ENCODE assay signal across 12 cellular contexts in genomic region chr19:55389386-55390317, GRCh38. TPM values are rescaled to one million over a fixed set of nuclear protein-coding genes. Genes with fewer than 3 reads are reported as not detected.
DNase-seq lines count a peak whose midpoint lies in the region; ATAC-seq and TF ChIP-seq lines count a peak whose summit lies in the region.
"Had no signal": no experiment of that assay in that cellular context is flagged by ENCODE, and none has a peak within 500 bp of the region (broad histone marks: within the 10 kb centered on the region; RNA-seq: fewer than 3 reads in every experiment).

No MANE protein-coding gene starts in this region.

- RAD21 ChIA-PET in HCT116 (lab: Charles Lee; ENCODE audit: low non-redundant PET in 1 of 2, low total read pairs in 2 of 2, uncharacterized antibody in 2 of 2, unreplicated experiment in 2 of 2), result no interaction called here

- H3K27ac Mint-ChIP-seq in CD8-positive, alpha-beta T cell, result peak overlapping the region; percentile 60
- peak overlapping the region; percentile 72 for H3K27ac Mint-ChIP-seq in activated naive CD8-positive, alpha-beta T cell
- peak overlapping the region in 4 of 6 donors; percentile 72 to 89 (median 74) for H3K27ac Mint-ChIP-seq in naive B cell

- POLR2A ChIA-PET in CD8-positive, alpha-beta T cell (lab: Charles Lee), result interaction anchor here (1.0 to 5.8 kb wide), 4 partner anchors 14 to 130 kb away, joined by 3 to 56 read pairs (median 4); partner anchors contain the start of genes ISOC2, PPP6R1 and UBE2S
- POLR2A ChIA-PET in HCT116 (lab: Charles Lee), result interaction anchor here (1.0 to 2.5 kb wide), 7 partner anchors 10 to 94 kb away, joined by 3 to 15 read pairs (median 4); partner anchors contain the start of gene UBE2S

- no peaks in the 10 kb centered on the region for H3K9me2 ChIP-seq in HCT116 (ENCODE audit: insufficient read depth)

- peaks cover 48% of the 10 kb centered on the region; the same call in 1 of the 2 replicates for H4K20me1 ChIP-seq in HCT116 (ENCODE audit: insufficient read depth)

- peaks cover 42% of the 10 kb centered on the region for H3K79me2 ChIP-seq in HCT116 (ENCODE audit: insufficient read depth, low read length)

- peaks cover 62% of the 10 kb centered on the region for H3K36me3 Mint-ChIP-seq in CD8-positive, alpha-beta T cell
- H3K36me3 Mint-ChIP-seq in activated naive CD8-positive, alpha-beta T cell, result peaks cover 11% of the 10 kb centered on the region
- H3K36me3 Mint-ChIP-seq in naive B cell, result peaks cover 0 to 9% of the 10 kb centered on the region in 2 donors

- no TSS peak for BruUV-seq in HCT116 (replicated peaks; lab: Mats Ljungman, UMichigan)

- no peaks in the 10 kb centered on the region for H3K9me3 ChIP-seq in CD8-positive, alpha-beta T cell (ENCODE audit: low read length)
- H3K9me3 ChIP-seq in HCT116 (ENCODE audit: control insufficient read depth in 1 of 2, insufficient read depth in 1 of 2, low read depth in 1 of 2, low read length in 2 of 2), result no peaks in the 10 kb centered on the region
- H3K9me3 ChIP-seq in effector memory CD4-positive, alpha-beta T cell (ENCODE audit: control insufficient read depth, low read length), result no peaks in the 10 kb centered on the region

- H3K9me3 Mint-ChIP-seq in CD8-positive, alpha-beta T cell, result no peaks in the 10 kb centered on the region
- H3K9me3 Mint-ChIP-seq in activated naive CD8-positive, alpha-beta T cell (ENCODE audit: low read depth), result no peaks in the 10 kb centered on the region
- peaks cover 0 to 5% (median 0%) of the 10 kb centered on the region in 7 donors for H3K9me3 Mint-ChIP-seq in naive B cell

- CTCF ChIA-PET in CD8-positive, alpha-beta T cell (lab: Charles Lee), result interaction anchor here (0.7 to 1.7 kb wide), 4 partner anchors 12 to 249 kb away, joined by 3 read pairs; no protein-coding TSS in a partner anchor
- CTCF ChIA-PET in HCT116 (lab: Charles Lee), result no interaction called here

- TF ChIP-seq RAD21 in HCT116 (IDR thresholded peaks at IDR 0.05; ENCODE audit: low read depth), result no peak

- no peaks in the 10 kb centered on the region for H3K27me3 ChIP-seq in CD8-positive, alpha-beta T cell (ENCODE audit: insufficient read depth, low read length)
- no peaks in the 10 kb centered on the region for H3K27me3 ChIP-seq in HCT116 (ENCODE audit: insufficient read depth, low read length)
- no peaks in the 10 kb centered on the region for H3K27me3 ChIP-seq in effector memory CD4-positive, alpha-beta T cell (replicated peaks; ENCODE audit: control insufficient read depth, insufficient read depth, low read length, poor library complexity, severe bottlenecking)

- TF ChIP-seq POLR2A in HCT116 (IDR thresholded peaks at IDR 0.05; ENCODE audit: borderline replicate concordance, extremely low read depth, insufficient read depth, insufficient read length), result peak; percentile 18

- H3K4me3 Mint-ChIP-seq in CD8-positive, alpha-beta T cell, result peak overlapping the region; percentile 22
- H3K4me3 Mint-ChIP-seq in activated naive CD8-positive, alpha-beta T cell, result peak overlapping the region; percentile 98
- H3K4me3 Mint-ChIP-seq in naive B cell, result peak overlapping the region in 6 of 8 donors; percentile 13 to 91 (median 58)

- no peak overlapping the region for H3K27ac ChIP-seq in CD8-positive, alpha-beta T cell (ENCODE audit: low read depth, low read length)
- H3K27ac ChIP-seq in HCT116 (ENCODE audit: low read depth, low read length), result peak overlapping the region; percentile 25
- H3K27ac ChIP-seq in effector memory CD4-positive, alpha-beta T cell (ENCODE audit: insufficient read depth, low read length, poor library complexity, severe bottlenecking), result no peak overlapping the region

- peaks cover 45% of the 10 kb centered on the region for H3K4me1 ChIP-seq in CD8-positive, alpha-beta T cell (ENCODE audit: insufficient read depth, low read length)
- H3K4me1 ChIP-seq in HCT116 (ENCODE audit: control insufficient read depth in 1 of 2, insufficient read depth in 2 of 2, low read length in 2 of 2), result peaks cover 12 to 57% of the 10 kb centered on the region in 2 experiments
- peaks cover 36% of the 10 kb centered on the region for H3K4me1 ChIP-seq in effector memory CD4-positive, alpha-beta T cell (ENCODE audit: control insufficient read depth, insufficient read depth, low read length, poor library complexity, severe bottlenecking)

- H3K36me3 ChIP-seq in CD8-positive, alpha-beta T cell (ENCODE audit: insufficient read depth, low read length), result peaks cover 18% of the 10 kb centered on the region
- H3K36me3 ChIP-seq in HCT116 (ENCODE audit: control insufficient read depth in 1 of 2, insufficient read depth in 2 of 2, low read length in 2 of 2), result peaks cover 18 to 43% of the 10 kb centered on the region in 2 experiments
- H3K36me3 ChIP-seq in effector memory CD4-positive, alpha-beta T cell (ENCODE audit: control insufficient read depth, insufficient read depth, low read length), result peaks cover 47% of the 10 kb centered on the region

- no peak for ATAC-seq in CD8-positive, alpha-beta T cell
- ATAC-seq in HCT116 (no peak), naive B cell (ENCODE audit: low read depth in 2 of 2) (no peak), HG03159 (IDR thresholded peaks at IDR 0.05; ENCODE audit: unreplicated experiment) (no peak)

- no peak for DNase-seq in CD8-positive, alpha-beta T cell
- DNase-seq in HCT116 (ENCODE audit: low read depth, low spot score) (no peak), naive B cell (no peak), HUDEP-2 (lab: John Stamatoyannopoulos, UW; ENCODE audit: unreplicated experiment in 76 of 76) (no peak), posterior vena cava (ENCODE audit: low spot score) (no peak)
- no peak for DNase-seq in effector memory CD4-positive, alpha-beta T cell
- DNase-seq: NCI-H187, occipital lobe, T1000 had no signal

- no peak overlapping the region for H3K4me3 ChIP-seq in CD8-positive, alpha-beta T cell (ENCODE audit: low read depth, low read length)
- H3K4me3 ChIP-seq in HCT116 (replicated peaks in 1 of 2; ENCODE audit: low read depth in 1 of 2, low read length in 2 of 2), result no peak overlapping the region
- no peak overlapping the region for H3K4me3 ChIP-seq in effector memory CD4-positive, alpha-beta T cell (ENCODE audit: insufficient read depth, low read depth, low read length, poor library complexity, severe bottlenecking)

- H3K27me3 Mint-ChIP-seq in CD8-positive, alpha-beta T cell (ENCODE audit: low read depth), result no peaks in the 10 kb centered on the region
- no peaks in the 10 kb centered on the region for H3K27me3 Mint-ChIP-seq in activated naive CD8-positive, alpha-beta T cell
- H3K27me3 Mint-ChIP-seq in naive B cell, result no peaks in the 10 kb centered on the region

- TF ChIP-seq CTCF in CD8-positive, alpha-beta T cell (IDR thresholded peaks at IDR 0.05), result no peak
- TF ChIP-seq CTCF in HCT116 (IDR thresholded peaks at IDR 0.05 in 2 of 3, conservative IDR thresholded peaks at IDR 0.05 in 1 of 3; ENCODE audit: borderline replicate concordance in 1 of 3, insufficient read depth in 1 of 3, low read depth in 2 of 3, low read length in 2 of 3), result no peak

- H2AFZ ChIP-seq in HCT116 (ENCODE audit: low read depth, low read length, poor library complexity, severe bottlenecking), result no peak overlapping the region

- H3K4me2 ChIP-seq in HCT116 (ENCODE audit: low read length), result no peak overlapping the region

- no peak overlapping the region for H3K9ac ChIP-seq in HCT116 (ENCODE audit: low read length)

- intact Hi-C loops in CD8-positive, alpha-beta T cell (cut with DNase I, micrococcal nuclease), result loop anchor here in 1 of 2 experiments (5.0 kb wide), 1 partner anchor 253 kb away; the partner anchor contains the start of genes ZNF580 and ZNF581
- intact Hi-C loops in HCT116 (cut with micrococcal nuclease) (no loop called here), posterior vena cava (cut with DNase I) (no loop called here)

- H3K4me1 Mint-ChIP-seq in CD8-positive, alpha-beta T cell (ENCODE audit: low read depth), result peaks cover 63% of the 10 kb centered on the region
- H3K4me1 Mint-ChIP-seq in activated naive CD8-positive, alpha-beta T cell (ENCODE audit: low read depth), result peaks cover 38% of the 10 kb centered on the region
- peaks cover 46 to 68% (median 58%) of the 10 kb centered on the region in 3 donors for H3K4me1 Mint-ChIP-seq in naive B cell

TF ChIP-seq in HCT116, 20 proteins besides CTCF, POLR2A, EP300 and RAD21:
- TF ChIP-seq YY1 (IDR thresholded peaks at IDR 0.05; ENCODE audit: extremely low read depth, insufficient replicate concordance, low read depth, low read length) (no peak), POLR2AphosphoS5 (IDR thresholded peaks at IDR 0.05; ENCODE audit: low read depth, low read length) (peak; percentile 38)

RNA-seq across cellular contexts. Expression of gene RPL28, which starts 3.9 kb away (rescaled TPM):
- 1,000 to 10,000 TPM; 4,227 to 4,270 TPM for total RNA-seq in CD8-positive, alpha-beta T cell
- total RNA-seq in HCT116 (2021; ENCODE audit: unreplicated experiment), result 3,050 TPM
- 4,429 and 5,970 TPM in 2 replicates for polyA plus RNA-seq in HCT116 (2012)
- 100 to 1,000 TPM; 229 to 734 (median 601) TPM for polyA plus RNA-seq in naive B cell (ENCODE audit: low read depth in 6 of 6)
- total RNA-seq in posterior vena cava, result 1,000 to 10,000 TPM in 1 of 2 donors, 100 to 1,000 TPM in 1; 882 to 1,056 TPM

RNA-seq across cellular contexts. Expression of gene TMEM238, which starts 5.6 kb away (rescaled TPM):
- total RNA-seq in CD8-positive, alpha-beta T cell, result 10 to 100 TPM; 12.9 to 13.4 TPM
- total RNA-seq in HCT116 (2021; ENCODE audit: unreplicated experiment) (21.0 TPM), posterior vena cava (under 1 TPM; 0.69 to 0.90 TPM)
- polyA plus RNA-seq in HCT116 (2012), result 4.8 and 9.0 TPM in 2 replicates
- under 1 TPM in 4 of 6 donors, not detected in 2; 0.29 to 0.90 (median 0.40) TPM for polyA plus RNA-seq in naive B cell (ENCODE audit: low read depth in 6 of 6)
- total RNA-seq: occipital lobe had no signal

RNA-seq across cellular contexts. Expression of gene TMEM190, which starts 13.0 kb away (rescaled TPM):
- not detected for total RNA-seq in CD8-positive, alpha-beta T cell
- total RNA-seq in HCT116 (2021; ENCODE audit: unreplicated experiment), result not detected
- polyA plus RNA-seq in HCT116 (2012), result 0.21 TPM in 1 of 2 replicates, not detected in the other
- polyA plus RNA-seq in naive B cell (ENCODE audit: low read depth in 6 of 6), result not detected
- total RNA-seq in posterior vena cava, result not detected
- total RNA-seq: cerebellum, occipital lobe had no signal

RNA-seq across cellular contexts. Expression of gene UBE2S, which starts 17.9 kb away (rescaled TPM):
- total RNA-seq in CD8-positive, alpha-beta T cell, result 10 to 100 TPM; 99.4 TPM
- 515 TPM for total RNA-seq in HCT116 (2021; ENCODE audit: unreplicated experiment)
- polyA plus RNA-seq in HCT116 (2012), result 334 and 398 TPM in 2 replicates
- polyA plus RNA-seq in naive B cell (ENCODE audit: low read depth in 6 of 6), result 10 to 100 TPM; 18.8 to 41.3 (median 30.6) TPM
- 10 to 100 TPM; 17.6 to 23.3 TPM for total RNA-seq in posterior vena cava

RNA-seq across cellular contexts. Expression of gene IL11, which starts 19.4 kb away (rescaled TPM):
- total RNA-seq in CD8-positive, alpha-beta T cell, result 1 to 10 TPM in 1 of 2 experiments, under 1 TPM in 1; 0.28 to 1.0 TPM
- 2.8 TPM for total RNA-seq in HCT116 (2021; ENCODE audit: unreplicated experiment)
- 3.4 and 4.5 TPM in 2 replicates for polyA plus RNA-seq in HCT116 (2012)
- polyA plus RNA-seq in naive B cell (ENCODE audit: low read depth in 6 of 6), result not detected
- not detected for total RNA-seq in posterior vena cava

Comparison
In these comparisons a context has a peak if more than half of its experiments do, and no peak if none do; other contexts are left out.
1. H3K4me3 Mint-ChIP-seq: peak in every context shown above with its lines; median percentile 98 in activated naive CD8-positive, alpha-beta T cell; 58 in naive B cell; 22 in CD8-positive, alpha-beta T cell.
2. RNA of gene TMEM238, which starts 5.6 kb away (total RNA-seq): 21.0 TPM in HCT116 (single experiment) and 12.9 to 13.4 TPM in CD8-positive, alpha-beta T cell; 0.69 to 0.90 TPM in posterior vena cava; every median in the first group is over 4 times any median in the second.
3. Peak in every context shown above with its lines, with median percentiles within 50 percentile points of each other: H3K27ac Mint-ChIP-seq.